In the genomic region with DNA sequence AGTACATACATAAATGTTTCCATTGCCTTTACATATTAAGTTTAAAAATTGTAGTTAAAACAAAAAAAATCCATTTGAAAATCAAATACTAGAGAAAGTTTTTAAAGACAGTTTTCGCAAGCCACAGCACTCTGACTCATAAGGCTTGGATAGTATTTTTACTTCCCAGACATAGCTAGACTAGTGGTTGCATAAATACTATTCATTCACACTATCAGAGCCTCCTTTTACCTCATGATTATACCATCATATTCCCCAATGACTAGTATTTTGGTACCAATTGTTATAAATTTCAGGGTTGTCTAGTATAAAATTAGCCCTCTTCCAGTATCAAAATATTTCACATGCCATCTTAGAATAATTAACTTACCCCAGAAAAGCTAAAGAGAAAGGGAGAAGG, we compare ENCODE assay signal across 18 cellular contexts.
DNase-seq lines count a peak whose midpoint lies in the region; ATAC-seq, FAIRE-seq and TF ChIP-seq lines count a peak whose summit lies in the region.
"Had no signal": no experiment of that assay in that cellular context is flagged by ENCODE, and none has a peak within 500 bp of the region (broad histone marks: within the 10 kb centered on the region; RNA-seq: fewer than 3 reads in every experiment).

No MANE protein-coding gene starts in this region.

- CTCF ChIA-PET in IMR-90 (lab: Yijun Ruan, JAX): interaction anchor here (1.0 kb wide), 1 partner anchor 104 kb away, joined by 3 read pairs; no protein-coding TSS in a partner anchor

- no peak overlapping the region for H2BK5ac ChIP-seq in IMR-90 (ENCODE audit: low read depth, low read length, poor library complexity, severe bottlenecking)

- H2AFZ ChIP-seq in IMR-90 (replicated peaks; ENCODE audit: low read length, poor library complexity): no peak overlapping the region

- no peak overlapping the region for H3K4ac ChIP-seq in IMR-90 (ENCODE audit: low read depth, low read length)

- dilution Hi-C loops in IMR-90 (cut with HindIII; ENCODE audit: low sequenced_read_pairs, unreplicated experiment): no loop called here

- BruUV-seq in IMR-90 (replicated peaks; lab: Mats Ljungman, UMichigan): no TSS peak

- H3K27me3 Mint-ChIP-seq in endodermal cell (ENCODE audit: insufficient read depth): no peaks in the 10 kb centered on the region
- H3K27me3 Mint-ChIP-seq: activated naive CD8-positive, alpha-beta T cell treated with anti-CD3 and anti-CD28 coated beads, Interleukin-2, amount 10 ng/mL, durations not matched to agents 7 days and 5 days had no signal

- DNase-seq in AG08395 (ENCODE audit: low spot score) (peak; percentile 13), IMR-90 (peak; percentile 60), brain microvascular endothelial cell (peak; percentile 37), activated T-cell treated with anti-CD3 and anti-CD28 coated beads for 4 hours (no peak), endodermal cell (no peak), prostate gland (ENCODE audit: low spot score) (no peak)
- DNase-seq: activated CD4-positive, alpha-beta T cell treated with anti-CD3 and anti-CD28 coated beads for 4 hours; activated naive CD8-positive, alpha-beta T cell treated with anti-CD3 and anti-CD28 coated beads, Interleukin-2, amount 10 ng/mL, durations not matched to agents 7 days and 5 days; activated T-cell treated with anti-CD3 and anti-CD28 coated beads, Interleukin-2, amount 50 U/mL, for 4 hours; cortex of kidney; DMS53; NCI-H1436 treated with DMSO at 0.1 percent for 48 hours; NCI-H510A; pancreas; stimulated activated CD4-positive, alpha-beta T cell treated with anti-CD3 and anti-CD28 coated beads, Interleukin-15, amount 100 ng/mL, for 24 hours had no signal

- POLR2A ChIA-PET in IMR-90 (lab: Charles Lee; ENCODE audit: unreplicated experiment): no interaction called here

- H3K56ac ChIP-seq in IMR-90 (ENCODE audit: extremely low read depth, insufficient read depth, low read length): no peak overlapping the region

- H3K27ac Mint-ChIP-seq in endodermal cell: no peak overlapping the region
- H3K27ac Mint-ChIP-seq: activated naive CD8-positive, alpha-beta T cell treated with anti-CD3 and anti-CD28 coated beads, Interleukin-2, amount 10 ng/mL, durations not matched to agents 7 days and 5 days had no signal

- no peaks in the 10 kb centered on the region; the same call in 1 of the 2 replicates for H3K4me1 ChIP-seq in IMR-90 (ENCODE audit: control insufficient read depth, insufficient read depth, low read length)
- no peaks in the 10 kb centered on the region for H3K4me1 ChIP-seq in endodermal cell (ENCODE audit: control insufficient read depth, insufficient read depth, low read length)
- no peaks in the 10 kb centered on the region for H3K4me1 ChIP-seq in prostate gland (replicated peaks)
- H3K4me1 ChIP-seq: pancreas had no signal

- TF ChIP-seq RAD21 in IMR-90 (IDR thresholded peaks at IDR 0.05; ENCODE audit: low read length): no peak

- no peaks in the 10 kb centered on the region for H3K36me3 Mint-ChIP-seq in endodermal cell (ENCODE audit: low read depth)
- H3K36me3 Mint-ChIP-seq: activated naive CD8-positive, alpha-beta T cell treated with anti-CD3 and anti-CD28 coated beads, Interleukin-2, amount 10 ng/mL, durations not matched to agents 7 days and 5 days had no signal

- no peaks in the 10 kb centered on the region for H3K4me1 Mint-ChIP-seq in endodermal cell
- H3K4me1 Mint-ChIP-seq: activated naive CD8-positive, alpha-beta T cell treated with anti-CD3 and anti-CD28 coated beads, Interleukin-2, amount 10 ng/mL, durations not matched to agents 7 days and 5 days had no signal

- H3K9ac ChIP-seq in IMR-90 (ENCODE audit: low read depth, low read length) (no peak overlapping the region), endodermal cell (ENCODE audit: extremely low read depth, low read length, poor library complexity, severe bottlenecking) (no peak overlapping the region)

- no peak overlapping the region for H4K5ac ChIP-seq in IMR-90 (ENCODE audit: low read depth, low read length)

- H2BK20ac ChIP-seq in IMR-90 (ENCODE audit: low read depth, low read length): no peak overlapping the region

- no peaks in the 10 kb centered on the region for H3K36me3 ChIP-seq in IMR-90 (ENCODE audit: control insufficient read depth, insufficient read depth, low read length)
- no peaks in the 10 kb centered on the region for H3K36me3 ChIP-seq in brain microvascular endothelial cell (replicated peaks)
- H3K36me3 ChIP-seq in endodermal cell (ENCODE audit: control insufficient read depth, insufficient read depth, low read length): no peaks in the 10 kb centered on the region
- no peaks in the 10 kb centered on the region for H3K36me3 ChIP-seq in prostate gland
- H3K36me3 ChIP-seq: pancreas had no signal

- H3K9me1 ChIP-seq in IMR-90 (ENCODE audit: insufficient read depth, low read length): no peaks in the 10 kb centered on the region

- no peak overlapping the region for H2AK5ac ChIP-seq in IMR-90 (ENCODE audit: low read depth, low read length)

- H2BK120ac ChIP-seq in IMR-90 (ENCODE audit: low read depth, low read length): no peak overlapping the region

- WGBS in IMR-90 (ENCODE audit: extremely low coverage in 2 of 2, insufficient read length in 1 of 2), 2 experiments: no CpG with 5 or more reads among the region's 1 CpG
- WGBS in endodermal cell (ENCODE audit: insufficient coverage in 1 of 2, insufficient read length in 1 of 2), 2 experiments: 86% methylated on average over 1 of the region's 1 CpG; no CpG with 5 or more reads in 1 of the 2 experiments
- 95% methylated on average over 1 of the region's 1 CpG for WGBS in prostate gland

- H3K23ac ChIP-seq in IMR-90 (ENCODE audit: low read depth, low read length): no peak overlapping the region

- no peaks in the 10 kb centered on the region for H3K27me3 ChIP-seq in IMR-90 (ENCODE audit: control insufficient read depth, insufficient read depth, low read length)
- no peaks in the 10 kb centered on the region for H3K27me3 ChIP-seq in brain microvascular endothelial cell (replicated peaks)
- no peaks in the 10 kb centered on the region for H3K27me3 ChIP-seq in endodermal cell (ENCODE audit: control insufficient read depth, insufficient read depth, low read length, poor library complexity, severe bottlenecking)
- no peaks in the 10 kb centered on the region for H3K27me3 ChIP-seq in prostate gland (replicated peaks; ENCODE audit: insufficient read depth)
- H3K27me3 ChIP-seq: pancreas had no signal

- TF ChIP-seq CTCF in IMR-90 (conservative IDR thresholded peaks at IDR 0.05; ENCODE audit: low read depth, low read length) (no peak), brain microvascular endothelial cell (IDR thresholded peaks at IDR 0.05; ENCODE audit: low read depth, low read length, missing control alignments) (no peak), endodermal cell (conservative IDR thresholded peaks at IDR 0.05) (no peak), prostate gland (IDR thresholded peaks at IDR 0.05) (no peak)

- ATAC-seq in IMR-90 (ENCODE audit: low read depth) (peak; percentile 76), GM21526 (IDR thresholded peaks at IDR 0.05; ENCODE audit: low FRiP score, unreplicated experiment) (no peak)
- ATAC-seq: activated T-cell treated with anti-CD3 and anti-CD28 coated beads, Interleukin-2, amount 50 U/mL, for 4 hours; Panc1 had no signal

- H3K9me3 ChIP-seq in IMR-90 (ENCODE audit: control insufficient read depth, insufficient read depth, low read length): no peaks in the 10 kb centered on the region
- no peaks in the 10 kb centered on the region for H3K9me3 ChIP-seq in endodermal cell (ENCODE audit: control insufficient read depth, low read length)
- no peaks in the 10 kb centered on the region for H3K9me3 ChIP-seq in prostate gland
- H3K9me3 ChIP-seq: pancreas had no signal

- H4K20me1 ChIP-seq in IMR-90 (ENCODE audit: insufficient read depth, low read length): no peaks in the 10 kb centered on the region

- no peak overlapping the region for H2BK15ac ChIP-seq in IMR-90 (ENCODE audit: low read depth, low read length)

- no peak overlapping the region for H3K18ac ChIP-seq in IMR-90 (ENCODE audit: low read depth, low read length)

- H3K4me3 ChIP-seq in IMR-90 (ENCODE audit: insufficient read depth, low read depth, low read length) (no peak overlapping the region), brain microvascular endothelial cell (ENCODE audit: low read depth, low read length) (no peak overlapping the region), endodermal cell (ENCODE audit: low read length) (no peak overlapping the region), prostate gland (no peak overlapping the region)
- H3K4me3 ChIP-seq: pancreas had no signal

- intact Hi-C loops in IMR-90 (cut with micrococcal nuclease) (loop anchor here (5.0 to 10.0 kb wide), 2 partner anchors 400 to 422 kb away; no protein-coding TSS in a partner anchor), prostate gland (cut with DNase I) (no loop called here)

- H4K91ac ChIP-seq in IMR-90 (ENCODE audit: insufficient read depth, low read depth, low read length): no peak overlapping the region

- H3K14ac ChIP-seq in IMR-90 (replicated peaks; ENCODE audit: low read depth, low read length): no peak overlapping the region

- no peak overlapping the region for H3K4me2 ChIP-seq in IMR-90 (ENCODE audit: low read depth, low read length)

- H4K8ac ChIP-seq in IMR-90 (ENCODE audit: low read depth in 2 of 2, low read length in 2 of 2): no peak overlapping the region

- no peaks in the 10 kb centered on the region for H3K79me1 ChIP-seq in IMR-90 (ENCODE audit: low read depth in 1 of 2, low read length in 2 of 2)

- H3K27ac ChIP-seq in IMR-90 (ENCODE audit: insufficient read depth, low read length) (no peak overlapping the region), brain microvascular endothelial cell (peak overlapping the region; percentile 37), endodermal cell (ENCODE audit: low read depth, low read length) (no peak overlapping the region), prostate gland (no peak overlapping the region)
- H3K27ac ChIP-seq: pancreas had no signal

- no peak for TF ChIP-seq POLR2A in IMR-90 (IDR thresholded peaks at IDR 0.05; ENCODE audit: low read depth, low read length)
- no peak for TF ChIP-seq POLR2A in prostate gland (IDR thresholded peaks at IDR 0.05)

- no peak overlapping the region for H3K4me3 Mint-ChIP-seq in endodermal cell
- H3K4me3 Mint-ChIP-seq: activated naive CD8-positive, alpha-beta T cell treated with anti-CD3 and anti-CD28 coated beads, Interleukin-2, amount 10 ng/mL, durations not matched to agents 7 days and 5 days; activated T-cell treated with anti-CD3 and anti-CD28 coated beads, Interleukin-2, amount 50 U/mL, for 4 hours had no signal

- FAIRE-seq in islet of Langerhans (lab: Jason Lieb, UNC): peak; percentile 36
- FAIRE-seq: pancreas had no signal

- no peaks in the 10 kb centered on the region for H3K9me3 Mint-ChIP-seq in endodermal cell
- H3K9me3 Mint-ChIP-seq: activated naive CD8-positive, alpha-beta T cell treated with anti-CD3 and anti-CD28 coated beads, Interleukin-2, amount 10 ng/mL, durations not matched to agents 7 days and 5 days; activated T-cell treated with anti-CD3 and anti-CD28 coated beads, Interleukin-2, amount 50 U/mL, for 4 hours had no signal

- in situ Hi-C loops in IMR-90 (cut with MboI; ENCODE audit: low sequenced_read_pairs): no loop called here
- in situ Hi-C loops in brain microvascular endothelial cell (cut with HindIII; ENCODE audit: low pct_ligation_motif_present, low sequenced_read_pairs): no loop called here

- no peak overlapping the region for H2AK9ac ChIP-seq in IMR-90 (replicated peaks; ENCODE audit: low read depth, low read length, poor library complexity)

TF ChIP-seq in IMR-90, 13 proteins besides CTCF, POLR2A, EP300 and RAD21 (continues in another document):
- peak; percentile 31; the same call in 1 of the 2 replicates for TF ChIP-seq FOS (IDR thresholded peaks at IDR 0.05; ENCODE audit: low read depth, low read length)

Comparison
In these comparisons a context has a peak if more than half of its experiments do, and no peak if none do; other contexts are left out.
1. DNase-seq: peak in AG08395 (single experiment), IMR-90 (single experiment) and brain microvascular endothelial cell (single experiment); none in activated T-cell treated with anti-CD3 and anti-CD28 coated beads for 4 hours (single experiment), endodermal cell (single experiment) and prostate gland (single experiment).